1 cellular context compared by ENCODE assay signal in the genomic region with DNA sequence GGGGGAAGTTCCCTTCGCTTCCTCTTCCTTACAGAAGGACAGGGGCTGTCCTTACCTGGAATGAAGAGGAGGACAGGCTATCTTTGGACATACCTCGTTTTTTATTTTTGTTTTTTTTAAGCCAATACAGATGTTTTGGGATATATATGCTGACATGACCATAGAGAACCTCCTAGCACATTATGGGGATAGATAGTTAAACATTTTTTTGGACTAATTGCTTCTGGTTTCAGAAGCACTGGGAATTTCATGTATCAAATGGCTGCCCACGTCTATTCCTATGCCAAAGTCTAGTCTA.
TF ChIP-seq lines count a peak whose summit lies in the region.

No MANE protein-coding gene starts in this region.

TF ChIP-seq in K562, 482 proteins besides CTCF, POLR2A, EP300 and RAD21 (continued from another document):
- TF ChIP-seq JUND (IDR thresholded peaks at IDR 0.05; ENCODE audit: borderline replicate concordance, low read depth, low read length) (no peak), JUND (tag; IDR thresholded peaks at IDR 0.05; ENCODE audit: borderline replicate concordance, low read depth, low read length) (no peak), SOX6 (IDR thresholded peaks at IDR 0.05) (no peak), SRSF7 (optimal IDR thresholded peaks at IDR 0.05; ENCODE audit: low read depth, low read length) (no peak), ZNF57 (CRISPR knock-in tag; IDR thresholded peaks at IDR 0.05) (no peak), ZNF282 (CRISPR knock-in tag; IDR thresholded peaks at IDR 0.05) (no peak), ZNF584 (CRISPR knock-in tag; IDR thresholded peaks at IDR 0.05; ENCODE audit: low read depth) (no peak), C11orf30 (IDR thresholded peaks at IDR 0.05; ENCODE audit: low read depth) (peak; percentile 50; the same call in 1 of the 2 replicates), ZNF175 (CRISPR knock-in tag; IDR thresholded peaks at IDR 0.05; ENCODE audit: low read depth) (peak; percentile 3; the same call in 1 of the 2 replicates), KDM5B (IDR thresholded peaks at IDR 0.05; ENCODE audit: insufficient replicate concordance, low read depth, low read length) (no peak), POLR3A (IDR thresholded peaks at IDR 0.05; ENCODE audit: borderline replicate concordance, extremely low read depth, insufficient read depth, insufficient read length) (no peak), FOXA3 (CRISPR knock-in tag; conservative IDR thresholded peaks at IDR 0.05 in 1 of 2, IDR thresholded peaks at IDR 0.05 in 1 of 2) (no peak), GTF2E2 (tag; IDR thresholded peaks at IDR 0.05) (peak; percentile 74; the same call in 1 of the 2 replicates), SNIP1 (IDR thresholded peaks at IDR 0.05; ENCODE audit: low read depth) (peak; percentile 12; the same call in 1 of the 2 replicates)
- TF ChIP-seq, protein P1, sequence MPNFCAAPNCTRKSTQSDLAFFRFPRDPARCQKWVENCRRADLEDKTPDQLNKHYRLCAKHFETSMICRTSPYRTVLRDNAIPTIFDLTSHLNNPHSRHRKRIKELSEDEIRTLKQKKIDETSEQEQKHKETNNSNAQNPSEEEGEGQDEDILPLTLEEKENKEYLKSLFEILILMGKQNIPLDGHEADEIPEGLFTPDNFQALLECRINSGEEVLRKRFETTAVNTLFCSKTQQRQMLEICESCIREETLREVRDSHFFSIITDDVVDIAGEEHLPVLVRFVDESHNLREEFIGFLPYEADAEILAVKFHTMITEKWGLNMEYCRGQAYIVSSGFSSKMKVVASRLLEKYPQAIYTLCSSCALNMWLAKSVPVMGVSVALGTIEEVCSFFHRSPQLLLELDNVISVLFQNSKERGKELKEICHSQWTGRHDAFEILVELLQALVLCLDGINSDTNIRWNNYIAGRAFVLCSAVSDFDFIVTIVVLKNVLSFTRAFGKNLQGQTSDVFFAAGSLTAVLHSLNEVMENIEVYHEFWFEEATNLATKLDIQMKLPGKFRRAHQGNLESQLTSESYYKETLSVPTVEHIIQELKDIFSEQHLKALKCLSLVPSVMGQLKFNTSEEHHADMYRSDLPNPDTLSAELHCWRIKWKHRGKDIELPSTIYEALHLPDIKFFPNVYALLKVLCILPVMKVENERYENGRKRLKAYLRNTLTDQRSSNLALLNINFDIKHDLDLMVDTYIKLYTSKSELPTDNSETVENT (CRISPR knock-in tag; IDR thresholded peaks at IDR 0.05) = no peak
- TF ChIP-seq, protein P2, sequence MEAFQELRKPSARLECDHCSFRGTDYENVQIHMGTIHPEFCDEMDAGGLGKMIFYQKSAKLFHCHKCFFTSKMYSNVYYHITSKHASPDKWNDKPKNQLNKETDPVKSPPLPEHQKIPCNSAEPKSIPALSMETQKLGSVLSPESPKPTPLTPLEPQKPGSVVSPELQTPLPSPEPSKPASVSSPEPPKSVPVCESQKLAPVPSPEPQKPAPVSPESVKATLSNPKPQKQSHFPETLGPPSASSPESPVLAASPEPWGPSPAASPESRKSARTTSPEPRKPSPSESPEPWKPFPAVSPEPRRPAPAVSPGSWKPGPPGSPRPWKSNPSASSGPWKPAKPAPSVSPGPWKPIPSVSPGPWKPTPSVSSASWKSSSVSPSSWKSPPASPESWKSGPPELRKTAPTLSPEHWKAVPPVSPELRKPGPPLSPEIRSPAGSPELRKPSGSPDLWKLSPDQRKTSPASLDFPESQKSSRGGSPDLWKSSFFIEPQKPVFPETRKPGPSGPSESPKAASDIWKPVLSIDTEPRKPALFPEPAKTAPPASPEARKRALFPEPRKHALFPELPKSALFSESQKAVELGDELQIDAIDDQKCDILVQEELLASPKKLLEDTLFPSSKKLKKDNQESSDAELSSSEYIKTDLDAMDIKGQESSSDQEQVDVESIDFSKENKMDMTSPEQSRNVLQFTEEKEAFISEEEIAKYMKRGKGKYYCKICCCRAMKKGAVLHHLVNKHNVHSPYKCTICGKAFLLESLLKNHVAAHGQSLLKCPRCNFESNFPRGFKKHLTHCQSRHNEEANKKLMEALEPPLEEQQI (IDR thresholded peaks at IDR 0.05) = no peak
- TF ChIP-seq, protein P3, sequence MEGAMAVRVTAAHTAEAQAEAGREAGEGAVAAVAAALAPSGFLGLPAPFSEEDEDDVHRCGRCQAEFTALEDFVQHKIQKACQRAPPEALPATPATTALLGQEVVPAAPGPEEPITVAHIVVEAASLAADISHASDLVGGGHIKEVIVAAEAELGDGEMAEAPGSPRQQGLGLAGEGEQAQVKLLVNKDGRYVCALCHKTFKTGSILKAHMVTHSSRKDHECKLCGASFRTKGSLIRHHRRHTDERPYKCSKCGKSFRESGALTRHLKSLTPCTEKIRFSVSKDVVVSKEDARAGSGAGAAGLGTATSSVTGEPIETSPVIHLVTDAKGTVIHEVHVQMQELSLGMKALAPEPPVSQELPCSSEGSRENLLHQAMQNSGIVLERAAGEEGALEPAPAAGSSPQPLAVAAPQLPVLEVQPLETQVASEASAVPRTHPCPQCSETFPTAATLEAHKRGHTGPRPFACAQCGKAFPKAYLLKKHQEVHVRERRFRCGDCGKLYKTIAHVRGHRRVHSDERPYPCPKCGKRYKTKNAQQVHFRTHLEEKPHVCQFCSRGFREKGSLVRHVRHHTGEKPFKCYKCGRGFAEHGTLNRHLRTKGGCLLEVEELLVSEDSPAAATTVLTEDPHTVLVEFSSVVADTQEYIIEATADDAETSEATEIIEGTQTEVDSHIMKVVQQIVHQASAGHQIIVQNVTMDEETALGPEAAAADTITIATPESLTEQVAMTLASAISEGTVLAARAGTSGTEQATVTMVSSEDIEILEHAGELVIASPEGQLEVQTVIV (CRISPR knock-in tag; IDR thresholded peaks at IDR 0.05; ENCODE audit: borderline replicate concordance) = no peak
- TF ChIP-seq, protein P4, sequence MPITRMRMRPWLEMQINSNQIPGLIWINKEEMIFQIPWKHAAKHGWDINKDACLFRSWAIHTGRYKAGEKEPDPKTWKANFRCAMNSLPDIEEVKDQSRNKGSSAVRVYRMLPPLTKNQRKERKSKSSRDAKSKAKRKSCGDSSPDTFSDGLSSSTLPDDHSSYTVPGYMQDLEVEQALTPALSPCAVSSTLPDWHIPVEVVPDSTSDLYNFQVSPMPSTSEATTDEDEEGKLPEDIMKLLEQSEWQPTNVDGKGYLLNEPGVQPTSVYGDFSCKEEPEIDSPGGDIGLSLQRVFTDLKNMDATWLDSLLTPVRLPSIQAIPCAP (CRISPR knock-in tag; IDR thresholded peaks at IDR 0.05; ENCODE audit: borderline replicate concordance) = no peak
- TF ChIP-seq, protein P5, sequence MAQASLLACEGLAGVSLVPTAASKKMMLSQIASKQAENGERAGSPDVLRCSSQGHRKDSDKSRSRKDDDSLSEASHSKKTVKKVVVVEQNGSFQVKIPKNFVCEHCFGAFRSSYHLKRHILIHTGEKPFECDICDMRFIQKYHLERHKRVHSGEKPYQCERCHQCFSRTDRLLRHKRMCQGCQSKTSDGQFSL (CRISPR knock-in tag; IDR thresholded peaks at IDR 0.05) = no peak
- TF ChIP-seq, protein P5 (tag; IDR thresholded peaks at IDR 0.05) = peak in 1 of 2 experiments; percentile 4; a peak in 1 of 4 replicates
